27 cellular contexts compared by ENCODE assay signal in genomic region chr21:24658926-24659325, GRCh38.
"Had no signal": no experiment of that assay in that cellular context is flagged by ENCODE, and none has a peak within 500 bp of the region (broad histone marks: within the 10 kb centered on the region; RNA-seq: fewer than 3 reads in every experiment).

No MANE protein-coding gene starts in this region.

- H3K4me3 Mint-ChIP-seq: activated CD4-positive, alpha-beta T cell treated with anti-CD3 and anti-CD28 coated beads, Interleukin-2, amount 10 ng/mL, durations not matched to agents 24 days and 14 days; activated CD8-positive, alpha-beta T cell treated with anti-CD3 and anti-CD28 coated beads for 36 hours; activated naive CD4-positive, alpha-beta T cell treated with anti-CD3 and anti-CD28 coated beads, Interleukin-2, amount 50 U/mL, for 24 hours; activated T-cell treated with anti-CD3 and anti-CD28 coated beads, Interleukin-2, amount 50 U/mL, for 72 hours; activated T-helper 17 cell treated with anti-CD3 and anti-CD28 coated beads, Interleukin-2, amount 50 U/mL, for 72 hours; brain; T-helper 1 cell treated with Interleukin-12 subunit alpha and Interleukin-12 subunit beta and Interleukin-4 antibody, amounts not matched to agents 30 μg/mL and 1 μg/mL, for 36 hours; T-helper 2 cell treated with Interferon-gamma antibody and Interleukin-4, amounts not matched to agents 5 μg/mL and 100 μg/mL, for 36 hours had no signal

- H3K9me3 Mint-ChIP-seq: activated CD4-positive, alpha-beta T cell treated with anti-CD3 and anti-CD28 coated beads, Interleukin-2, amount 10 ng/mL, durations not matched to agents 24 days and 14 days; activated CD8-positive, alpha-beta T cell treated with anti-CD3 and anti-CD28 coated beads for 36 hours; T-helper 2 cell treated with Interferon-gamma antibody and Interleukin-4, amounts not matched to agents 5 μg/mL and 100 μg/mL, for 36 hours had no signal

- H3K27ac ChIP-seq: PC-9 had no signal

- ATAC-seq: activated CD8-positive, alpha-beta T cell treated with anti-CD3 and anti-CD28 coated beads for 36 hours; activated T-cell treated with anti-CD3 and anti-CD28 coated beads, Interleukin-2, amount 50 U/mL, for 72 hours; activated T-helper 17 cell treated with anti-CD3 and anti-CD28 coated beads, Interleukin-2, amount 50 U/mL, for 72 hours had no signal

- H3K27ac Mint-ChIP-seq: activated CD4-positive, alpha-beta T cell treated with anti-CD3 and anti-CD28 coated beads, Interleukin-2, amount 10 ng/mL, durations not matched to agents 24 days and 14 days; activated CD8-positive, alpha-beta T cell treated with anti-CD3 and anti-CD28 coated beads for 36 hours; activated naive CD4-positive, alpha-beta T cell treated with anti-CD3 and anti-CD28 coated beads, Interleukin-2, amount 50 U/mL, for 24 hours; activated T-cell treated with anti-CD3 and anti-CD28 coated beads, Interleukin-2, amount 50 U/mL, for 72 hours; activated T-helper 17 cell treated with anti-CD3 and anti-CD28 coated beads, Interleukin-2, amount 50 U/mL, for 72 hours; T-helper 1 cell treated with Interleukin-12 subunit alpha and Interleukin-12 subunit beta and Interleukin-4 antibody, amounts not matched to agents 30 μg/mL and 1 μg/mL, for 36 hours; T-helper 2 cell treated with Interferon-gamma antibody and Interleukin-4, amounts not matched to agents 5 μg/mL and 100 μg/mL, for 36 hours had no signal

- H3K4me1 Mint-ChIP-seq: activated CD4-positive, alpha-beta T cell treated with anti-CD3 and anti-CD28 coated beads, Interleukin-2, amount 10 ng/mL, durations not matched to agents 24 days and 14 days; activated naive CD4-positive, alpha-beta T cell treated with anti-CD3 and anti-CD28 coated beads, Interleukin-2, amount 50 U/mL, for 24 hours; activated T-helper 17 cell treated with anti-CD3 and anti-CD28 coated beads, Interleukin-2, amount 50 U/mL, for 72 hours had no signal

- H3K27me3 Mint-ChIP-seq: activated CD4-positive, alpha-beta T cell treated with anti-CD3 and anti-CD28 coated beads, Interleukin-2, amount 10 ng/mL, durations not matched to agents 24 days and 14 days; activated CD8-positive, alpha-beta T cell treated with anti-CD3 and anti-CD28 coated beads for 36 hours; activated naive CD4-positive, alpha-beta T cell treated with anti-CD3 and anti-CD28 coated beads, Interleukin-2, amount 50 U/mL, for 24 hours; activated T-helper 17 cell treated with anti-CD3 and anti-CD28 coated beads, Interleukin-2, amount 50 U/mL, for 72 hours had no signal

- DNase-seq: activated CD4-positive, alpha-beta T cell treated with anti-CD3 and anti-CD28 coated beads, Interleukin-2, amount 10 ng/mL, durations not matched to agents 24 days and 14 days; activated CD4-positive, alpha-beta T cell treated with anti-CD3 and anti-CD28 coated beads, Interleukin-2, amount 50 U/mL, for 4 hours; activated CD8-positive, alpha-beta T cell treated with anti-CD3 and anti-CD28 coated beads for 36 hours; activated effector memory CD4-positive, alpha-beta T cell treated with anti-CD3 and anti-CD28 coated beads, Interleukin-2, amount 50 U/mL, for 16 hours; activated naive CD4-positive, alpha-beta T cell treated with Interleukin-2 at 50 U/mL for 16 hours; activated T-cell treated with anti-CD3 and anti-CD28 coated beads, Interleukin-2, amount 50 U/mL, for 1 hour; activated T-cell treated with anti-CD3 and anti-CD28 coated beads, Interleukin-2, amount 50 U/mL, for 72 hours; anterior cingulate cortex; Karpas-422; KBM-7; NCI-H1105; NCI-H1417 treated with DMSO at 0.1 percent for 48 hours; NCI-H187 treated with DMSO at 0.1 percent for 48 hours; NCI-H2081; NCI-H2171 treated with DMSO at 0.1 percent for 48 hours; NCI-H2227 treated with DMSO at 0.1 percent for 48 hours; NCI-H510A; NCI-H526; NCI-H748 treated with DMSO at 0.1 percent for 48 hours; NK-92 treated with Interleukin-12 subunit alpha and Interleukin-12 subunit beta, amount 100 ng/mL, for 24 hours; PC-9; Right ventricle myocardium superior had no signal

- H3K36me3 Mint-ChIP-seq: activated naive CD4-positive, alpha-beta T cell treated with anti-CD3 and anti-CD28 coated beads, Interleukin-2, amount 50 U/mL, for 24 hours; brain had no signal

- H3K4me3 ChIP-seq: PC-9 had no signal
